ENCODE assay signal across 8 cellular contexts in the genomic region with DNA sequence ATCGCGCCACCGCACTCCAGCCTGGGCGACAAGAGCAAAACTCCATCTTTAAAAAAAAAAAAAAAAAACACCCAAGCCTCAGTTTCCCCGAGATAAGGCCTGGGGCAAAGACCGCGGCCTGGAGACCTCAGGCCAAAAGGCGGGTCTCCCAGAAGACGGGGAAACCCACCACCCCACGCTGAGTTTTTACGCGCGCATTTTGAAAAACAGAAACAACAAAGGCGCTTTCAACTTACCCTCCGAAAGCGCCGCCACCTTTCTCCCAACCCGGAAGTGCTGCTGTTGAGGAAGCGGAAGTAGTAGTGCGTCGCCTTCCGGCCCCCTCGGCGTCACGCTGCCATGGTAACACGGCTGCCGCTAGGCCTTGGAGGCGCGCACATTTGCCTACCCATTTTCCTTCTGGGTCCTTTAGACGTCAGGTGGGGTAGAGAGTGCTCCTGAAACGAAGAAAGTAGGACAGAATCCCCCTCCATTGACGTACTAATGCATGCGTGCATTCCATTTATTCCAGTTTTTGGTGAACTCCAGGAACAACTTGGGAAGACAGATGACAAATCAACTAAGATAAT. TPM values are rescaled to one million over a fixed set of nuclear protein-coding genes. Genes with fewer than 3 reads are reported as not detected.
DNase-seq lines count a peak whose midpoint lies in the region; ATAC-seq and TF ChIP-seq lines count a peak whose summit lies in the region.

TSS of gene TTF1 (minus strand) at position 287 of the 569 bp plus-strand sequence. CDS start 4,019 bp downstream, outside the sequence.

- H3K79me2 ChIP-seq in osteoblast (ENCODE audit: insufficient read depth, low read length), result peaks cover 35% of the 10 kb centered on the region

- DNase-seq in GM04504 (ENCODE audit: low read depth) (peak; percentile 69), NCI-H1105 treated with DMSO at 0.1 percent for 48 hours (lab: John Stamatoyannopoulos, UW) (peak; percentile 86), SKM-1 (lab: John Stamatoyannopoulos, UW; ENCODE audit: unreplicated experiment) (peak; percentile 91), glutamatergic neuron (peak; percentile 88), osteoblast (ENCODE audit: insufficient read length, low spot score, missing footprints) (peak; percentile 99)

- peak within 1 kb of the TSS; percentile 94 for H2AFZ ChIP-seq in osteoblast (ENCODE audit: low read length)

- peaks cover under 1% of the 10 kb centered on the region for H4K20me1 ChIP-seq in osteoblast (ENCODE audit: insufficient read depth, low read length)

- TF ChIP-seq CTCF in glutamatergic neuron (IDR thresholded peaks at IDR 0.05; ENCODE audit: partially characterized antibody, unreplicated experiment), result no peak
- TF ChIP-seq CTCF in osteoblast (IDR thresholded peaks at IDR 0.05; ENCODE audit: extremely low read depth, low read depth, low read length), result no peak

- peaks cover 5% of the 10 kb centered on the region for H3K27me3 Mint-ChIP-seq in activated naive CD4-positive, alpha-beta T cell treated with anti-CD3 and anti-CD28 coated beads, Interleukin-2, amount 50 U/mL, for 24 hours
- peaks cover 8% of the 10 kb centered on the region for H3K27me3 Mint-ChIP-seq in glutamatergic neuron (ENCODE audit: unreplicated experiment)

- peaks cover 25% of the 10 kb centered on the region for H3K4me1 ChIP-seq in osteoblast (ENCODE audit: insufficient read depth, low read length)

- peak within 1 kb of the TSS; percentile 83 for H3K4me3 ChIP-seq in osteoblast (ENCODE audit: insufficient read depth, low read length)

- peaks cover 22% of the 10 kb centered on the region for H3K36me3 Mint-ChIP-seq in activated naive CD4-positive, alpha-beta T cell treated with anti-CD3 and anti-CD28 coated beads, Interleukin-2, amount 50 U/mL, for 24 hours
- no peaks in the 10 kb centered on the region for H3K36me3 Mint-ChIP-seq in glutamatergic neuron (ENCODE audit: unreplicated experiment)

- H3K4me3 Mint-ChIP-seq in activated naive CD4-positive, alpha-beta T cell treated with anti-CD3 and anti-CD28 coated beads, Interleukin-2, amount 50 U/mL, for 24 hours, result peak within 1 kb of the TSS; percentile 88
- H3K4me3 Mint-ChIP-seq in glutamatergic neuron (ENCODE audit: unreplicated experiment), result peak within 1 kb of the TSS; percentile 95

- ATAC-seq in HG02642 (IDR thresholded peaks at IDR 0.05; ENCODE audit: poor library complexity, unreplicated experiment), result peak; percentile 83

- peaks cover 61% of the 10 kb centered on the region for H3K4me1 Mint-ChIP-seq in activated naive CD4-positive, alpha-beta T cell treated with anti-CD3 and anti-CD28 coated beads, Interleukin-2, amount 50 U/mL, for 24 hours
- H3K4me1 Mint-ChIP-seq in glutamatergic neuron (ENCODE audit: low read depth, unreplicated experiment), result peaks cover 15% of the 10 kb centered on the region

- H3K27ac Mint-ChIP-seq in activated naive CD4-positive, alpha-beta T cell treated with anti-CD3 and anti-CD28 coated beads, Interleukin-2, amount 50 U/mL, for 24 hours, result peak within 1 kb of the TSS; percentile 93
- peak within 1 kb of the TSS; percentile 74 for H3K27ac Mint-ChIP-seq in glutamatergic neuron (ENCODE audit: unreplicated experiment)

- H3K27ac ChIP-seq in osteoblast (ENCODE audit: low read depth, low read length) (peak within 1 kb of the TSS; percentile 52), temporal lobe (ENCODE audit: low read depth, low read length) (no peak within 1 kb of the TSS)

- H3K4me2 ChIP-seq in osteoblast (ENCODE audit: insufficient read depth, low read length), result peak within 1 kb of the TSS; percentile 98

- H3K9me3 Mint-ChIP-seq in activated naive CD4-positive, alpha-beta T cell treated with anti-CD3 and anti-CD28 coated beads, Interleukin-2, amount 50 U/mL, for 24 hours, result no peaks in the 10 kb centered on the region
- peaks cover 1% of the 10 kb centered on the region for H3K9me3 Mint-ChIP-seq in glutamatergic neuron (ENCODE audit: unreplicated experiment)

- H3K9me3 ChIP-seq in osteoblast (ENCODE audit: low read depth, low read length), result no peaks in the 10 kb centered on the region

- peaks cover 20% of the 10 kb centered on the region for H3K27me3 ChIP-seq in osteoblast (ENCODE audit: insufficient read depth, low read length)

- H3K36me3 ChIP-seq in osteoblast (ENCODE audit: insufficient read depth, low read length), result peaks cover 9% of the 10 kb centered on the region

RNA-seq across cellular contexts. Expression of gene TTF1, which starts in this region (rescaled TPM):
- total RNA-seq in glutamatergic neuron (ENCODE audit: unreplicated experiment) (18.0 TPM), osteoblast (8.0 and 8.3 TPM in 2 replicates), temporal lobe (14.0 TPM)
